In genomic region chrX:7111518-7111917, GRCh38 we compare ENCODE assay signal across 1 cellular context.
TF ChIP-seq lines count a peak whose summit lies in the region.

No MANE protein-coding gene starts in this region.

TF ChIP-seq in GM12878, 131 proteins besides CTCF, POLR2A, EP300 and RAD21:
- TF ChIP-seq BACH1 (IDR thresholded peaks at IDR 0.05; ENCODE audit: borderline replicate concordance) (peak; percentile 58; the same call in 1 of the 2 replicates), BMI1 (IDR thresholded peaks at IDR 0.05; ENCODE audit: borderline replicate concordance) (peak; percentile 14; the same call in 1 of the 2 replicates), ZSCAN29 (IDR thresholded peaks at IDR 0.05) (peak; percentile 27; the same call in 1 of the 2 replicates), EGR1 (IDR thresholded peaks at IDR 0.05; ENCODE audit: borderline replicate concordance in 1 of 2, low read depth in 2 of 2, low read length in 2 of 2) (peak in 1 of 2 experiments; percentile 54; a peak in 1 of 3 replicates), SMARCA5 (IDR thresholded peaks at IDR 0.05) (0 out of 2 replicates have a peak, but pooled peaks have one; percentile 11), MTA3 (IDR thresholded peaks at IDR 0.05; ENCODE audit: borderline replicate concordance, low read length) (no peak), GATAD2B (conservative IDR thresholded peaks at IDR 0.05; ENCODE audit: low read depth) (no peak)
- TF ChIP-seq, protein P1, sequence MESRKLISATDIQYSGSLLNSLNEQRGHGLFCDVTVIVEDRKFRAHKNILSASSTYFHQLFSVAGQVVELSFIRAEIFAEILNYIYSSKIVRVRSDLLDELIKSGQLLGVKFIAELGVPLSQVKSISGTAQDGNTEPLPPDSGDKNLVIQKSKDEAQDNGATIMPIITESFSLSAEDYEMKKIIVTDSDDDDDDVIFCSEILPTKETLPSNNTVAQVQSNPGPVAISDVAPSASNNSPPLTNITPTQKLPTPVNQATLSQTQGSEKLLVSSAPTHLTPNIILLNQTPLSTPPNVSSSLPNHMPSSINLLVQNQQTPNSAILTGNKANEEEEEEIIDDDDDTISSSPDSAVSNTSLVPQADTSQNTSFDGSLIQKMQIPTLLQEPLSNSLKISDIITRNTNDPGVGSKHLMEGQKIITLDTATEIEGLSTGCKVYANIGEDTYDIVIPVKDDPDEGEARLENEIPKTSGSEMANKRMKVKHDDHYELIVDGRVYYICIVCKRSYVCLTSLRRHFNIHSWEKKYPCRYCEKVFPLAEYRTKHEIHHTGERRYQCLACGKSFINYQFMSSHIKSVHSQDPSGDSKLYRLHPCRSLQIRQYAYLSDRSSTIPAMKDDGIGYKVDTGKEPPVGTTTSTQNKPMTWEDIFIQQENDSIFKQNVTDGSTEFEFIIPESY (IDR thresholded peaks at IDR 0.05), result 0 out of 2 replicates have a peak, but pooled peaks have one; percentile 43
